In genomic region chr10:15579605-15580004, GRCh38 we compare ENCODE assay signal across 23 cellular contexts.
A peak's percentile ranks its signal among the peaks of the same experiment; 100 is the strongest.
DNase-seq lines count a peak whose midpoint lies in the region; FAIRE-seq and TF ChIP-seq lines count a peak whose summit lies in the region.
"Had no signal": no experiment of that assay in that cellular context is flagged by ENCODE, and none has a peak within 500 bp of the region (broad histone marks: within the 10 kb centered on the region; RNA-seq: fewer than 3 reads in every experiment).

No MANE protein-coding gene starts in this region.

- no peak overlapping the region for H3K4me3 ChIP-seq in SJSA1
- H3K4me3 ChIP-seq in fibroblast of mammary gland (ENCODE audit: control insufficient read depth, low read depth, low read length), result no peak overlapping the region
- H3K4me3 ChIP-seq: transverse colon had no signal

- 0 out of 2 replicates have a peak, but pooled peaks cover 4% of the 10 kb centered on the region for H3K36me3 ChIP-seq in SJSA1
- H3K36me3 ChIP-seq: transverse colon had no signal

- no peak for FAIRE-seq in GM19239 (lab: Jason Lieb, UNC)
- FAIRE-seq: GM12892 had no signal

- H3K4me1 ChIP-seq in SJSA1 (replicated peaks), result peaks cover 37% of the 10 kb centered on the region
- H3K4me1 ChIP-seq: transverse colon had no signal

- H3K27ac ChIP-seq in SJSA1, result peak overlapping the region; percentile 72
- H3K27ac ChIP-seq: transverse colon, VCaP had no signal

- H3K9me3 ChIP-seq in SJSA1 (replicated peaks), result 0 out of 2 replicates have a peak, but pooled peaks cover 6% of the 10 kb centered on the region
- H3K9me3 ChIP-seq: transverse colon had no signal

- no peak for TF ChIP-seq CTCF in fibroblast of mammary gland (conservative IDR thresholded peaks at IDR 0.05; ENCODE audit: control insufficient read depth, insufficient read depth, low read depth, low read length)

- no peaks in the 10 kb centered on the region for H3K27me3 ChIP-seq in SJSA1 (replicated peaks)
- H3K27me3 ChIP-seq: transverse colon had no signal

- peak; percentile 77 for DNase-seq in ELR (ENCODE audit: low read depth)
- DNase-seq in SJSA1 (ENCODE audit: low read depth in 1 of 2, low spot score in 2 of 2), result peak in 1 of 2 experiments; percentile 74
- peak; percentile 66 for DNase-seq in fibroblast of mammary gland (ENCODE audit: low read depth)
- peak; percentile 21 for DNase-seq in stromal cell of bone marrow (ENCODE audit: low read depth)
- DNase-seq in NK-92 treated with Interleukin-12 subunit alpha and Interleukin-12 subunit beta, amount 100 ng/mL, for 24 hours (lab: John Stamatoyannopoulos, UW), result no peak
- no peak for DNase-seq in COLO829 (ENCODE audit: low spot score)
- no peak for DNase-seq in GM19239 (ENCODE audit: insufficient read length, low spot score)
- DNase-seq: activated CD4-positive, alpha-beta T cell treated with anti-CD3 and anti-CD28 coated beads, Interleukin-2, amount 50 U/mL, for 48 hours; activated gamma-delta T cell treated with Interleukin-2 at 50 U/mL for 16 hours; activated T-cell treated with anti-CD3 and anti-CD28 coated beads for 4 hours; aorta; C1 segment of cervical spinal cord; KBM-7; left cardiac atrium; natural killer cell; NCI-H1092; NCI-H2029 treated with DMSO at 0.1 percent for 48 hours; stimulated activated CD4-positive, alpha-beta T cell treated with anti-CD3 and anti-CD28 coated beads, Interleukin-1b, Interleukin-23, amount 100 ng/mL, for 48 hours; stimulated activated naive CD4-positive, alpha-beta T cell treated with Interleukin-2 at 50 U/mL for 16 hours; T-helper 1 cell; transverse colon had no signal

Comparison
In these comparisons a context has a peak if more than half of its experiments do, and no peak if none do; other contexts are left out.
1. DNase-seq: peak in ELR (single experiment), fibroblast of mammary gland (single experiment) and stromal cell of bone marrow (single experiment); none in NK-92 treated with Interleukin-12 subunit alpha and Interleukin-12 subunit beta, amount 100 ng/mL, for 24 hours (single experiment), COLO829 (single experiment) and GM19239 (single experiment).